1 cellular context compared by ENCODE assay signal in the genomic region with DNA sequence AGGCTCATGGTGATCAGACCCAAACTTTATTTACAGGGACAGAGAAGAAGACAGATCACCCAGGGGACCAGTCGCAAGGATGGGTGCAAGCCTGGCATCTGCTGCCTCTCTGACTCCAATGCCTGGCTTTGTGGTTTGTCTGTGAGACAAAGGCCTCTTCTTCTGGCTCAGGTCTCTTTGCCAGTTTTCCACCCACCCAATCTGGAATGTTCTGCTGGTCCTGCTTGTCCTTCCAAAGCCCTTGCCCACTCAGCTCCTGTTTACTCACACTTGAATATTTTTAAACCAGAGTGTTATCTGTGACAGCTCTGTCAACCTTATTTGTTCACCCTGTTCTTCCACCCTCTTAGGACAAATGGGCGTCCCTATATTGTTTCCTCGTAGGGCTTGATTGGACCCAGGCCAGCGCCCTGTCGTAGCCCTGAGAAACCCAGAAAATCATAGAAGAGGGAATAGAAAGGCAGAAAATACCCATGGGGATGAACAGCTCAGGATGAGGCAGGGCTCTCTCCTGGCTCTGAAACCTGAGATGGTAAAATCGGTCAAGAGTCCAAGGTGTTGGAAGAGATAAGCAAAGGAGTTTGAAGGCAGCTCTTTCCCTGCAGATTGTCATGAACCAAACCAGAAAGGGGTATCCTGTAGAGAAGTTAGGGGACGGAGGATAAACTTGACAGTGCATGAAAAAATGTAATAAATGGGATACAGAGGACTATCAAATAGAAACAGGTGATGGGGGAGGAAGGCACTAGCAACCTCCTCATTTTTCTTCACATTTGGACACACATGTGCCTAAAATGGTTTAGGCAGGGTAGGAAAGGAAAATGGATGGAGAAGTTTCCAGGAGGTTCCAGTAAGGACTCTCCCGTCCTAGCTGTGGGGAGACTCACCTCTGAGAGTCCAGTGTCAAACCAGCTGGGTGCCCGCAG.
TF ChIP-seq lines count a peak whose summit lies in the region.

No MANE protein-coding gene starts in this region.

TF ChIP-seq in A549, 52 proteins besides CTCF, POLR2A, EP300 and RAD21:
- TF ChIP-seq CBX2 (IDR thresholded peaks at IDR 0.05; ENCODE audit: borderline replicate concordance, low read depth) (no peak), ZNF302 (CRISPR knock-in tag; IDR thresholded peaks at IDR 0.05) (no peak), CBX8 (IDR thresholded peaks at IDR 0.05) (no peak)
